Comparison of ENCODE assay signal across 17 cellular contexts in the genomic region with DNA sequence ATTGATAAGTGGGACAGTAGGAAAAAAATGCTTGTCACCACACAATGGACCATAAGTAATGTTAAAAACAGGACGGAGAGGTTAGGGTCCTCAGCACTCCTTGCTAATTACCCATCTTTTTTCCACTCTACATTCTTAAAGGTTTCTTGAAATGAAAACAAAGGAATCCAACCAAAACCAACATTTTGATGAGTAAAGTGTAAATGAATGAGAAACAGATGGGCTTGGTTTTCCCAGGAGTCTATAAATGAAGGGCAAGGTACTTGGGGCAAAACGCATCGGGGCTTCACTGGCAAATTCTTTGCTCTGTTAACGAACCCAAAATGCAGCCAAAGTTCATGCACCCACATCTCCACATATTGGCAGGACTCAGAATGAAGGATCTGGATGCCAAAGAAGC.
"Had no signal": no experiment of that assay in that cellular context is flagged by ENCODE, and none has a peak within 500 bp of the region (broad histone marks: within the 10 kb centered on the region; RNA-seq: fewer than 3 reads in every experiment).

No MANE protein-coding gene starts in this region.

- H3K9me3 ChIP-seq: psoas muscle had no signal

- H3K27me3 Mint-ChIP-seq: stimulated activated naive CD8-positive, alpha-beta T cell treated with anti-CD3 and anti-CD28 coated beads, Interleukin-15, Interleukin-2, amounts not matched to agents 100 ng/mL and 50 ng/mL, for 24 hours had no signal

- ATAC-seq: esophagus mucosa, heart left ventricle, left lobe of liver, psoas muscle had no signal

- DNase-seq: activated CD4-positive, alpha-beta T cell treated with anti-CD3 and anti-CD28 coated beads, Interleukin-2, amount 50 U/mL, for 1 hour; activated CD4-positive, CD25-positive, alpha-beta regulatory T cell; activated naive CD4-positive, alpha-beta T cell treated with anti-CD3 and anti-CD28 coated beads, Interleukin-2, amount 50 U/mL, for 16 hours; amniotic stem cell; cerebellar nuclear complex; dermis blood vessel endothelial cell; heart left ventricle; islet precursor cell; mammary epithelial cell; nephron progenitor cell; psoas muscle; stimulated activated CD4-positive, alpha-beta T cell treated with anti-CD3 and anti-CD28 coated beads, Interleukin-15, amount 100 ng/mL, for 24 hours; stimulated activated CD4-positive, alpha-beta T cell treated with anti-CD3 and anti-CD28 coated beads, Interleukin-4, amount 100 ng/mL, for 24 hours had no signal

- H3K4me1 ChIP-seq: psoas muscle had no signal

- H3K36me3 ChIP-seq: heart left ventricle had no signal

- H3K4me3 Mint-ChIP-seq: nephron progenitor cell; stimulated activated naive CD8-positive, alpha-beta T cell treated with anti-CD3 and anti-CD28 coated beads, Interleukin-15, Interleukin-2, amounts not matched to agents 100 ng/mL and 50 ng/mL, for 24 hours had no signal

- H3K27me3 ChIP-seq: heart left ventricle had no signal

- H3K27ac ChIP-seq: psoas muscle had no signal

- H3K4me3 ChIP-seq: heart left ventricle, psoas muscle had no signal

- H3K27ac Mint-ChIP-seq: activated T-helper 2 cell treated with anti-CD3 and anti-CD28 coated beads, Interferon-gamma antibody, Interleukin-2, Interleukin-4, amounts not matched to agents 10 μg/mL and 5 μg/mL and 100 μg/mL, durations not matched to agents 14 hours and 24 hours and 36 hours; stimulated activated naive CD8-positive, alpha-beta T cell treated with anti-CD3 and anti-CD28 coated beads, Interleukin-15, Interleukin-2, amounts not matched to agents 100 ng/mL and 50 ng/mL, for 24 hours had no signal

- H3K9me3 Mint-ChIP-seq: activated T-helper 2 cell treated with anti-CD3 and anti-CD28 coated beads, Interferon-gamma antibody, Interleukin-2, Interleukin-4, amounts not matched to agents 10 μg/mL and 5 μg/mL and 100 μg/mL, durations not matched to agents 14 hours and 24 hours and 36 hours; stimulated activated naive CD8-positive, alpha-beta T cell treated with anti-CD3 and anti-CD28 coated beads, Interleukin-15, Interleukin-2, amounts not matched to agents 100 ng/mL and 50 ng/mL, for 24 hours had no signal
